In the genomic region with DNA sequence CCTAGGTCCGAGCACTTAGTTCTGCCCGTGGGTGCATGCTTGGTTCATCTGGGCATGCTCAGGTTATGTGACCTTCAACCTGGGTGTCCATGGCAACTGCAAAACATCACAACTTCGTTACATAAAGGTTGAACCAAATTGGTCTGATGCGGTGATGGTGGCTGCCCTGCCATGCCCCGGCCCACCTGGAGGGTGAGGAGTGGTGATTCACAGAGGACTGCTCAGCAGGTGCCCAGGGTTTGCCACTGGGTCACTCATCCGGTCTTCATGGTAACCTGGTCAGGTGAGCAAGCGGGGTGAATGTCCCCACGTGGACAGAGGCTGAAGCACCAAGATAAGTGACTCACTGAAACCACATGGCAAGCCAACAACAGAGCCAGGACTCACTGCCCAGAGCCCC, we compare ENCODE assay signal across 33 cellular contexts.
DNase-seq lines count a peak whose midpoint lies in the region.
"Had no signal": no experiment of that assay in that cellular context is flagged by ENCODE, and none has a peak within 500 bp of the region (broad histone marks: within the 10 kb centered on the region; RNA-seq: fewer than 3 reads in every experiment).

No MANE protein-coding gene starts in this region.

- no peaks in the 10 kb centered on the region for H3K36me3 ChIP-seq in effector memory CD4-positive, alpha-beta T cell (ENCODE audit: control insufficient read depth, insufficient read depth, low read length)
- H3K36me3 ChIP-seq: ascending aorta, HAP-1, lower lobe of right lung, sigmoid colon, tibial nerve had no signal

- H3K27ac Mint-ChIP-seq in activated CD4-positive, alpha-beta T cell treated with anti-CD3 and anti-CD28 coated beads, Interleukin-2, amount 10 ng/mL, durations not matched to agents 24 days and 14 days = no peak overlapping the region
- H3K27ac Mint-ChIP-seq: activated naive CD8-positive, alpha-beta T cell; CD4-positive, alpha-beta memory T cell; IgD-negative memory B cell; stimulated activated naive CD8-positive, alpha-beta T cell treated with anti-CD3 and anti-CD28 coated beads, Interleukin-15, Interleukin-2, amounts not matched to agents 100 ng/mL and 50 ng/mL, for 24 hours had no signal

- H3K27me3 ChIP-seq in effector memory CD4-positive, alpha-beta T cell (replicated peaks; ENCODE audit: control insufficient read depth, insufficient read depth, low read length, poor library complexity, severe bottlenecking) = no peaks in the 10 kb centered on the region
- H3K27me3 ChIP-seq: ascending aorta, sigmoid colon, tibial nerve had no signal

- H3K9me3 Mint-ChIP-seq in activated CD4-positive, alpha-beta T cell treated with anti-CD3 and anti-CD28 coated beads, Interleukin-2, amount 10 ng/mL, durations not matched to agents 24 days and 14 days = no peaks in the 10 kb centered on the region
- H3K9me3 Mint-ChIP-seq: central memory CD8-positive, alpha-beta T cell; IgD-negative memory B cell; stimulated activated naive CD8-positive, alpha-beta T cell treated with anti-CD3 and anti-CD28 coated beads, Interleukin-15, Interleukin-2, amounts not matched to agents 100 ng/mL and 50 ng/mL, for 24 hours had no signal

- no peaks in the 10 kb centered on the region for H3K4me1 Mint-ChIP-seq in activated CD4-positive, alpha-beta T cell treated with anti-CD3 and anti-CD28 coated beads, Interleukin-2, amount 10 ng/mL, durations not matched to agents 24 days and 14 days
- H3K4me1 Mint-ChIP-seq: central memory CD8-positive, alpha-beta T cell had no signal

- no peak overlapping the region for H3K4me3 ChIP-seq in effector memory CD4-positive, alpha-beta T cell (ENCODE audit: insufficient read depth, low read depth, low read length, poor library complexity, severe bottlenecking)
- H3K4me3 ChIP-seq: ascending aorta, HAP-1, lower lobe of right lung, sigmoid colon, tibial nerve had no signal

- H3K36me3 Mint-ChIP-seq in activated CD4-positive, alpha-beta T cell treated with anti-CD3 and anti-CD28 coated beads, Interleukin-2, amount 10 ng/mL, durations not matched to agents 24 days and 14 days (ENCODE audit: low read depth) = no peaks in the 10 kb centered on the region
- H3K36me3 Mint-ChIP-seq: activated naive CD8-positive, alpha-beta T cell; CD4-positive, alpha-beta memory T cell; IgD-negative memory B cell had no signal

- H3K9me3 ChIP-seq in effector memory CD4-positive, alpha-beta T cell (ENCODE audit: control insufficient read depth, low read length) = no peaks in the 10 kb centered on the region
- H3K9me3 ChIP-seq: ascending aorta, HAP-1, lower lobe of right lung, sigmoid colon, tibial nerve had no signal

- intact Hi-C loops in activated CD4-positive, alpha-beta T cell treated with anti-CD3 and anti-CD28 coated beads, Interleukin-2, amount 10 ng/mL, durations not matched to agents 24 days and 14 days (cut with micrococcal nuclease) = no loop called here

- peaks cover 5% of the 10 kb centered on the region for H3K27me3 Mint-ChIP-seq in activated CD4-positive, alpha-beta T cell treated with anti-CD3 and anti-CD28 coated beads, Interleukin-2, amount 10 ng/mL, durations not matched to agents 24 days and 14 days

- H3K27ac ChIP-seq in caudate nucleus (ENCODE audit: low read depth, low read length) (peak overlapping the region; percentile 39), temporal lobe (ENCODE audit: low read depth, low read length) (peak overlapping the region; percentile 57)
- no peak overlapping the region for H3K27ac ChIP-seq in effector memory CD4-positive, alpha-beta T cell (ENCODE audit: insufficient read depth, low read length, poor library complexity, severe bottlenecking)
- H3K27ac ChIP-seq: 22Rv1, ascending aorta, HL-60, lower lobe of right lung, sigmoid colon, tibial nerve had no signal

- no peaks in the 10 kb centered on the region for H3K4me1 ChIP-seq in effector memory CD4-positive, alpha-beta T cell (ENCODE audit: control insufficient read depth, insufficient read depth, low read length, poor library complexity, severe bottlenecking)
- H3K4me1 ChIP-seq: ascending aorta, HAP-1, lower lobe of right lung, sigmoid colon, tibial nerve had no signal

- DNase-seq in DMS53 (lab: John Stamatoyannopoulos, UW) = peak; percentile 60
- no peak for DNase-seq in DMS53 treated with DMSO at 0.1 percent for 48 hours (lab: John Stamatoyannopoulos, UW; ENCODE audit: unreplicated experiment)
- DNase-seq in LoVo (ENCODE audit: low spot score) = peak; percentile 39
- DNase-seq in caudate nucleus (lab: John Stamatoyannopoulos, UW) = peak in 2 of 61 donors; percentile 18 to 30
- no peak for DNase-seq in amniotic stem cell (lab: John Stamatoyannopoulos, UW)
- DNase-seq in effector memory CD4-positive, alpha-beta T cell = no peak
- no peak for DNase-seq in activated CD4-positive, alpha-beta T cell treated with anti-CD3 and anti-CD28 coated beads, Interleukin-2, amount 10 ng/mL, durations not matched to agents 24 days and 14 days
- DNase-seq: activated CD4-positive, alpha-beta T cell treated with anti-CD3 and anti-CD28 coated beads, Interleukin-2, amount 50 U/mL, for 48 hours; activated CD4-positive, CD25-positive, alpha-beta regulatory T cell; activated CD8-positive, alpha-beta memory T cell treated with anti-CD3 and anti-CD28 coated beads, Interleukin-2, amount 50 U/mL, for 4 hours; AML-193; CD4-positive, alpha-beta memory T cell; DMS153; kidney; lower lobe of right lung; NCI-H1694 treated with DMSO at 0.1 percent for 48 hours; NCI-H226; NCI-H82; SHP77; sigmoid colon; stimulated activated CD4-positive, alpha-beta T cell treated with anti-CD3 and anti-CD28 coated beads, Interleukin-15, amount 100 ng/mL, for 24 hours; SW 1271 had no signal

- no peak overlapping the region for H3K4me3 Mint-ChIP-seq in activated CD4-positive, alpha-beta T cell treated with anti-CD3 and anti-CD28 coated beads, Interleukin-2, amount 10 ng/mL, durations not matched to agents 24 days and 14 days
- H3K4me3 Mint-ChIP-seq: activated naive CD8-positive, alpha-beta T cell; CD4-positive, alpha-beta memory T cell; central memory CD8-positive, alpha-beta T cell; IgD-negative memory B cell; neural crest cell; stimulated activated naive CD8-positive, alpha-beta T cell treated with anti-CD3 and anti-CD28 coated beads, Interleukin-15, Interleukin-2, amounts not matched to agents 100 ng/mL and 50 ng/mL, for 24 hours had no signal

Comparison
In these comparisons a context has a peak if more than half of its experiments do, and no peak if none do; other contexts are left out.
1. DNase-seq: peak in DMS53 (single experiment) and LoVo (single experiment); none in DMS53 treated with DMSO at 0.1 percent for 48 hours (single experiment), amniotic stem cell (single experiment), effector memory CD4-positive, alpha-beta T cell (0 of 3) and activated CD4-positive, alpha-beta T cell treated with anti-CD3 and anti-CD28 coated beads, Interleukin-2, amount 10 ng/mL, durations not matched to agents 24 days and 14 days (single experiment).